ENCODE assay signal across 9 cellular contexts in genomic region chr13:73765651-73766384, GRCh38.
DNase-seq lines count a peak whose midpoint lies in the region.
"Had no signal": no experiment of that assay in that cellular context is flagged by ENCODE, and none has a peak within 500 bp of the region (broad histone marks: within the 10 kb centered on the region; RNA-seq: fewer than 3 reads in every experiment).

No MANE protein-coding gene starts in this region.

- DNase-seq in activated gamma-delta T cell treated with Interleukin-2 at 50 U/mL for 16 hours = peak; percentile 90
- no peak for DNase-seq in activated gamma-delta T cell (lab: John Stamatoyannopoulos, UW)
- DNase-seq in HuH-7 (ENCODE audit: low spot score) = peak; percentile 15
- DNase-seq in T-helper 1 cell = peak; percentile 50 to 84 (median 71)
- peak in 50 of 51 donors; percentile 6 to 82 (median 56) for DNase-seq in hypothalamus (lab: John Stamatoyannopoulos, UW)
- peak; percentile 78 for DNase-seq in renal cortical epithelial cell (ENCODE audit: low read depth)
- DNase-seq in ureter (ENCODE audit: low spot score) = peak; percentile 49

- H3K27ac ChIP-seq in angular gyrus (ENCODE audit: low read depth, low read length) = peak overlapping the region; percentile 41
- H3K27ac ChIP-seq: 22Rv1 had no signal
